1 cellular context compared by ENCODE assay signal in genomic region chrX:46903458-46904242, GRCh38.
TF ChIP-seq lines count a peak whose summit lies in the region.

No MANE protein-coding gene starts in this region.

TF ChIP-seq in HEK293, 187 proteins besides CTCF, POLR2A, EP300 and RAD21 (continued from another document and continues in another):
- TF ChIP-seq KLF16 (tag by site-specific recombination; IDR thresholded peaks at IDR 0.05) (0 out of 2 replicates have a peak, but pooled peaks have one; percentile 47), ZBTB8A (tag by site-specific recombination; IDR thresholded peaks at IDR 0.05) (peak; percentile 70), SP3 (tag by site-specific recombination; IDR thresholded peaks at IDR 0.05) (0 out of 2 replicates have a peak, but pooled peaks have one; percentile 26), ZXDB (tag by site-specific recombination; IDR thresholded peaks at IDR 0.05) (peak; percentile 31; the same call in 1 of the 2 replicates), ZFP69B (tag by site-specific recombination; IDR thresholded peaks at IDR 0.05) (peak; percentile 28; the same call in 1 of the 2 replicates), IKZF3 (tag by site-specific recombination; IDR thresholded peaks at IDR 0.05) (peak; percentile 85), KLF9 (tag by site-specific recombination; IDR thresholded peaks at IDR 0.05; ENCODE audit: low read depth) (peak; percentile 25; the same call in 1 of the 2 replicates), SCRT1 (tag by site-specific recombination; IDR thresholded peaks at IDR 0.05; ENCODE audit: borderline replicate concordance) (peak; percentile 91), ZNF138 (tag by site-specific recombination; IDR thresholded peaks at IDR 0.05; ENCODE audit: borderline replicate concordance) (no peak), ZNF670 (tag by site-specific recombination; IDR thresholded peaks at IDR 0.05; ENCODE audit: low read depth) (no peak), ZNF561 (tag by site-specific recombination; IDR thresholded peaks at IDR 0.05; ENCODE audit: borderline replicate concordance) (peak; percentile 44; the same call in 1 of the 2 replicates), ZNF600 (tag by site-specific recombination; IDR thresholded peaks at IDR 0.05) (peak; percentile 87), ZNF335 (tag by site-specific recombination; conservative IDR thresholded peaks at IDR 0.05) (peak; percentile 73), YY2 (tag by site-specific recombination; IDR thresholded peaks at IDR 0.05) (no peak), ZNF843 (tag by site-specific recombination; IDR thresholded peaks at IDR 0.05) (no peak), ZNF639 (tag by site-specific recombination; IDR thresholded peaks at IDR 0.05) (no peak), ZNF654 (tag by site-specific recombination; IDR thresholded peaks at IDR 0.05; ENCODE audit: low read depth) (peak; percentile 65), ZNF2 (tag by site-specific recombination; IDR thresholded peaks at IDR 0.05) (peak; percentile 82), AEBP2 (tag by site-specific recombination; IDR thresholded peaks at IDR 0.05; ENCODE audit: borderline replicate concordance) (no peak), ZFP3 (tag by site-specific recombination; IDR thresholded peaks at IDR 0.05; ENCODE audit: low read depth) (no peak), ZFHX2 (tag by site-specific recombination; conservative IDR thresholded peaks at IDR 0.05) (peak; percentile 82), ZNF366 (tag by site-specific recombination; conservative IDR thresholded peaks at IDR 0.05) (no peak), ZBTB17 (tag by site-specific recombination; IDR thresholded peaks at IDR 0.05) (peak; percentile 75), ZNF776 (tag by site-specific recombination; IDR thresholded peaks at IDR 0.05; ENCODE audit: borderline replicate concordance) (no peak), ZNF529 (tag by site-specific recombination; IDR thresholded peaks at IDR 0.05; ENCODE audit: insufficient replicate concordance) (no peak), ZNF223 (tag by site-specific recombination; IDR thresholded peaks at IDR 0.05) (no peak), ZNF747 (tag by site-specific recombination; IDR thresholded peaks at IDR 0.05) (no peak), OSR2 (tag by site-specific recombination; IDR thresholded peaks at IDR 0.05) (peak; percentile 83), GLI2 (tag by site-specific recombination; IDR thresholded peaks at IDR 0.05; ENCODE audit: borderline replicate concordance, low read depth) (no peak), SP7 (tag by site-specific recombination; IDR thresholded peaks at IDR 0.05) (peak; percentile 45; the same call in 1 of the 2 replicates), ZFP37 (tag by site-specific recombination; IDR thresholded peaks at IDR 0.05) (peak; percentile 50; the same call in 1 of the 2 replicates), SCRT2 (tag by site-specific recombination; IDR thresholded peaks at IDR 0.05) (peak; percentile 92), GLIS2 (tag by site-specific recombination; IDR thresholded peaks at IDR 0.05) (peak; percentile 65), ZBTB48 (tag by site-specific recombination; IDR thresholded peaks at IDR 0.05) (no peak)
- TF ChIP-seq, protein P1, sequence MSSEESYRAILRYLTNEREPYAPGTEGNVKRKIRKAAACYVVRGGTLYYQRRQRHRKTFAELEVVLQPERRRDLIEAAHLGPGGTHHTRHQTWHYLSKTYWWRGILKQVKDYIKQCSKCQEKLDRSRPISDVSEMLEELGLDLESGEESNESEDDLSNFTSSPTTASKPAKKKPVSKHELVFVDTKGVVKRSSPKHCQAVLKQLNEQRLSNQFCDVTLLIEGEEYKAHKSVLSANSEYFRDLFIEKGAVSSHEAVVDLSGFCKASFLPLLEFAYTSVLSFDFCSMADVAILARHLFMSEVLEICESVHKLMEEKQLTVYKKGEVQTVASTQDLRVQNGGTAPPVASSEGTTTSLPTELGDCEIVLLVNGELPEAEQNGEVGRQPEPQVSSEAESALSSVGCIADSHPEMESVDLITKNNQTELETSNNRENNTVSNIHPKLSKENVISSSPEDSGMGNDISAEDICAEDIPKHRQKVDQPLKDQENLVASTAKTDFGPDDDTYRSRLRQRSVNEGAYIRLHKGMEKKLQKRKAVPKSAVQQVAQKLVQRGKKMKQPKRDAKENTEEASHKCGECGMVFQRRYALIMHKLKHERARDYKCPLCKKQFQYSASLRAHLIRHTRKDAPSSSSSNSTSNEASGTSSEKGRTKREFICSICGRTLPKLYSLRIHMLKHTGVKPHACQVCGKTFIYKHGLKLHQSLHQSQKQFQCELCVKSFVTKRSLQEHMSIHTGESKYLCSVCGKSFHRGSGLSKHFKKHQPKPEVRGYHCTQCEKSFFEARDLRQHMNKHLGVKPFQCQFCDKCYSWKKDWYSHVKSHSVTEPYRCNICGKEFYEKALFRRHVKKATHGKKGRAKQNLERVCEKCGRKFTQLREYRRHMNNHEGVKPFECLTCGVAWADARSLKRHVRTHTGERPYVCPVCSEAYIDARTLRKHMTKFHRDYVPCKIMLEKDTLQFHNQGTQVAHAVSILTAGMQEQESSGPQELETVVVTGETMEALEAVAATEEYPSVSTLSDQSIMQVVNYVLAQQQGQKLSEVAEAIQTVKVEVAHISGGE (tag by site-specific recombination; conservative IDR thresholded peaks at IDR 0.05; ENCODE audit: low read depth), result 0 out of 2 replicates have a peak, but pooled peaks have one; percentile 26
- TF ChIP-seq, protein P2, sequence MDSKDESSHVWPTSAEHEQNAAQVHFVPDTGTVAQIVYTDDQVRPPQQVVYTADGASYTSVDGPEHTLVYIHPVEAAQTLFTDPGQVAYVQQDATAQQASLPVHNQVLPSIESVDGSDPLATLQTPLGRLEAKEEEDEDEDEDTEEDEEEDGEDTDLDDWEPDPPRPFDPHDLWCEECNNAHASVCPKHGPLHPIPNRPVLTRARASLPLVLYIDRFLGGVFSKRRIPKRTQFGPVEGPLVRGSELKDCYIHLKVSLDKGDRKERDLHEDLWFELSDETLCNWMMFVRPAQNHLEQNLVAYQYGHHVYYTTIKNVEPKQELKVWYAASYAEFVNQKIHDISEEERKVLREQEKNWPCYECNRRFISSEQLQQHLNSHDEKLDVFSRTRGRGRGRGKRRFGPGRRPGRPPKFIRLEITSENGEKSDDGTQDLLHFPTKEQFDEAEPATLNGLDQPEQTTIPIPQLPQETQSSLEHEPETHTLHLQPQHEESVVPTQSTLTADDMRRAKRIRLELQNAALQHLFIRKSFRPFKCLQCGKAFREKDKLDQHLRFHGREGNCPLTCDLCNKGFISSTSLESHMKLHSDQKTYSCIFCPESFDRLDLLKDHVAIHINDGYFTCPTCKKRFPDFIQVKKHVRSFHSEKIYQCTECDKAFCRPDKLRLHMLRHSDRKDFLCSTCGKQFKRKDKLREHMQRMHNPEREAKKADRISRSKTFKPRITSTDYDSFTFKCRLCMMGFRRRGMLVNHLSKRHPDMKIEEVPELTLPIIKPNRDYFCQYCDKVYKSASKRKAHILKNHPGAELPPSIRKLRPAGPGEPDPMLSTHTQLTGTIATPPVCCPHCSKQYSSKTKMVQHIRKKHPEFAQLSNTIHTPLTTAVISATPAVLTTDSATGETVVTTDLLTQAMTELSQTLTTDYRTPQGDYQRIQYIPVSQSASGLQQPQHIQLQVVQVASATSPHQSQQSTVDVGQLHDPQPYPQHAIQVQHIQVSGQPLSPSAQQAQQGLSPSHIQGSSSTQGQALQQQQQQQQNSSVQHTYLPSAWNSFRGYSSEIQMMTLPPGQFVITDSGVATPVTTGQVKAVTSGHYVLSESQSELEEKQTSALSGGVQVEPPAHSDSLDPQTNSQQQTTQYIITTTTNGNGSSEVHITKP (tag by site-specific recombination; IDR thresholded peaks at IDR 0.05), result peak; percentile 73; the same call in 1 of the 2 replicates
- TF ChIP-seq, protein P3, sequence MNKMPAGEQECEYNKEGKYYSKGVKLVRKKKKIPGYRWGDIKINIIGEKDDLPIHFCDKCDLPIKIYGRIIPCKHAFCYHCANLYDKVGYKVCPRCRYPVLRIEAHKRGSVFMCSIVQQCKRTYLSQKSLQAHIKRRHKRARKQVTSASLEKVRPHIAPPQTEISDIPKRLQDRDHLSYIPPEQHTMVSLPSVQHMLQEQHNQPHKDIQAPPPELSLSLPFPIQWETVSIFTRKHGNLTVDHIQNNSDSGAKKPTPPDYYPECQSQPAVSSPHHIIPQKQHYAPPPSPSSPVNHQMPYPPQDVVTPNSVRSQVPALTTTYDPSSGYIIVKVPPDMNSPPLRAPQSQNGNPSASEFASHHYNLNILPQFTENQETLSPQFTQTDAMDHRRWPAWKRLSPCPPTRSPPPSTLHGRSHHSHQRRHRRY (tag by site-specific recombination; IDR thresholded peaks at IDR 0.05), result no peak
- TF ChIP-seq, protein P4, sequence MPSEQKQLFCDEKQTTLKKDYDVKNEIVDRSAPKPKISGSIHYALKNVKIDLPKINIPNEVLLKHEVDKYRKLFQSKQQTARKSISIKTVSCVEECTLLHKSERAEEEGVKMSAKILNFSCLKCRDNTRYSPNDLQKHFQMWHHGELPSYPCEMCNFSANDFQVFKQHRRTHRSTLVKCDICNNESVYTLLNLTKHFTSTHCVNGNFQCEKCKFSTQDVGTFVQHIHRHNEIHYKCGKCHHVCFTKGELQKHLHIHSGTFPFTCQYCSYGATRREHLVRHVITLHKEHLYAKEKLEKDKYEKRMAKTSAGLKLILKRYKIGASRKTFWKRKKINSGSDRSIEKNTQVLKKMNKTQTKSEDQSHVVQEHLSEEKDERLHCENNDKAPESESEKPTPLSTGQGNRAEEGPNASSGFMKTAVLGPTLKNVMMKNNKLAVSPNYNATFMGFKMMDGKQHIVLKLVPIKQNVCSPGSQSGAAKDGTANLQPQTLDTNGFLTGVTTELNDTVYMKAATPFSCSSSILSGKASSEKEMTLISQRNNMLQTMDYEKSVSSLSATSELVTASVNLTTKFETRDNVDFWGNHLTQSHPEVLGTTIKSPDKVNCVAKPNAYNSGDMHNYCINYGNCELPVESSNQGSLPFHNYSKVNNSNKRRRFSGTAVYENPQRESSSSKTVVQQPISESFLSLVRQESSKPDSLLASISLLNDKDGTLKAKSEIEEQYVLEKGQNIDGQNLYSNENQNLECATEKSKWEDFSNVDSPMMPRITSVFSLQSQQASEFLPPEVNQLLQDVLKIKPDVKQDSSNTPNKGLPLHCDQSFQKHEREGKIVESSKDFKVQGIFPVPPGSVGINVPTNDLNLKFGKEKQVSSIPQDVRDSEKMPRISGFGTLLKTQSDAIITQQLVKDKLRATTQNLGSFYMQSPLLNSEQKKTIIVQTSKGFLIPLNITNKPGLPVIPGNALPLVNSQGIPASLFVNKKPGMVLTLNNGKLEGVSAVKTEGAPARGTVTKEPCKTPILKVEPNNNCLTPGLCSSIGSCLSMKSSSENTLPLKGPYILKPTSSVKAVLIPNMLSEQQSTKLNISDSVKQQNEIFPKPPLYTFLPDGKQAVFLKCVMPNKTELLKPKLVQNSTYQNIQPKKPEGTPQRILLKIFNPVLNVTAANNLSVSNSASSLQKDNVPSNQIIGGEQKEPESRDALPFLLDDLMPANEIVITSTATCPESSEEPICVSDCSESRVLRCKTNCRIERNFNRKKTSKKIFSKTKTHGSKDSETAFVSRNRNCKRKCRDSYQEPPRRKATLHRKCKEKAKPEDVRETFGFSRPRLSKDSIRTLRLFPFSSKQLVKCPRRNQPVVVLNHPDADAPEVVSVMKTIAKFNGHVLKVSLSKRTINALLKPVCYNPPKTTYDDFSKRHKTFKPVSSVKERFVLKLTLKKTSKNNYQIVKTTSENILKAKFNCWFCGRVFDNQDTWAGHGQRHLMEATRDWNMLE (tag by site-specific recombination; conservative IDR thresholded peaks at IDR 0.05; ENCODE audit: low read depth), result no peak
- TF ChIP-seq, protein P5, sequence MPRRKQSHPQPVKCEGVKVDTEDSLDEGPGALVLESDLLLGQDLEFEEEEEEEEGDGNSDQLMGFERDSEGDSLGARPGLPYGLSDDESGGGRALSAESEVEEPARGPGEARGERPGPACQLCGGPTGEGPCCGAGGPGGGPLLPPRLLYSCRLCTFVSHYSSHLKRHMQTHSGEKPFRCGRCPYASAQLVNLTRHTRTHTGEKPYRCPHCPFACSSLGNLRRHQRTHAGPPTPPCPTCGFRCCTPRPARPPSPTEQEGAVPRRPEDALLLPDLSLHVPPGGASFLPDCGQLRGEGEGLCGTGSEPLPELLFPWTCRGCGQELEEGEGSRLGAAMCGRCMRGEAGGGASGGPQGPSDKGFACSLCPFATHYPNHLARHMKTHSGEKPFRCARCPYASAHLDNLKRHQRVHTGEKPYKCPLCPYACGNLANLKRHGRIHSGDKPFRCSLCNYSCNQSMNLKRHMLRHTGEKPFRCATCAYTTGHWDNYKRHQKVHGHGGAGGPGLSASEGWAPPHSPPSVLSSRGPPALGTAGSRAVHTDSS (tag by site-specific recombination; IDR thresholded peaks at IDR 0.05), result no peak
